ENCODE assay signal across 8 cellular contexts in the genomic region with DNA sequence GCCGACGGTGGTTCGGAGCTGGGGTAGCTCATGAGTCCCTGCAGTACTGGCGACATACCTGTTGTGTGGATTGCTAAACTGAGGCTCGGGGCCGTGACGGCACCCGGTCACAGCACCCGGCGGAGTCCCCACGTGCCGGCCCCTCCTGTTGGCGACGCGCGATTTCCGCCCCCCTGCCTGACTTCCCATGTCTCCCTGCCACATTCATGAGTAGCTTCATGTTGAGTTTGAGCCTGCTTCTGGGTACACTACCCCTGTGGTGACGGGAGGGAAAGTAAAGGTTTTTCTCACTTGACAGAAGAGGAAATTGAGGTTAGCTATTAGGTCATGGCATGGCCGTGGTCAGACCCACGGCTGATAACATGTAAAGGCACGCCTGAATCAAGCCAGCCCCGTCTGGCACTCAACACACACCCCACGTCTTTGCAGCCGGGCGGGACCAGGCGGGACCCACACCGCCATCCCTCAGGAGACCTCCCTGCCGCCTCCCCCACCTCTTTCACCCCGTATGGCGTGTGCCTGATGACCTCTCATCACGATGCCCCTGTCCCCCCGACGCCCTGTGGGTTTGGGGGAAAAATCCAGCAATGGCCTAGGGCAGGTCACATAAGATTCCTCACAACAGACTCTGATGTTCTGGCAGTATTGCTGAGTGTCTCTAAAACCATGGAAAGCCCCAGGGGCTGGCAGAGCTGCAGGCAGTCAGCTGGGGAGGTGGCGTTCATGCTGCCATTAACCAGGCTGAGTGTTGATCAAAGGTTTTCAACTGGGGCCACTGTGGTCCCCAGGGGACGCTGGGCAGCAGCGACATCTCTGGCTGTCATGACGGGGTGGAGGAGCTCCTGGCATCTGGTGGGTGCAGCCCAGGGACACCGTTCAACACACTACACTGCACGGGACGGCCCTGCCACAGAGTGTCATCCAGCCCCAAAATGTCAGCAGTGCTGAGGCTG. TPM values are rescaled to one million over a fixed set of nuclear protein-coding genes. Genes with fewer than 3 reads are reported as not detected.
DNase-seq lines count a peak whose midpoint lies in the region; ATAC-seq and TF ChIP-seq lines count a peak whose summit lies in the region.

No MANE protein-coding gene starts in this region.

- H3K27ac Mint-ChIP-seq in CD8-positive, alpha-beta memory T cell, result peak overlapping the region in 1 of 8 donors; percentile 98

- peaks cover 0 to 4% (median 0%) of the 10 kb centered on the region in 5 donors for H3K9me3 Mint-ChIP-seq in CD8-positive, alpha-beta memory T cell

- ATAC-seq in GM19463 (IDR thresholded peaks at IDR 0.05; ENCODE audit: unreplicated experiment) (peak; percentile 79), HG03432 (IDR thresholded peaks at IDR 0.05; ENCODE audit: unreplicated experiment) (peak; percentile 80), SK-N-SH treated with all-trans-retinoic acid at 6 μM for 48 hours (no peak)

- peak overlapping the region; percentile 21 for H3K27ac ChIP-seq in CD8-positive, alpha-beta memory T cell (ENCODE audit: low read depth, low read length)

- TF ChIP-seq CTCF in foreskin fibroblast (IDR thresholded peaks at IDR 0.05; ENCODE audit: low read depth, low read length), result no peak

- peaks cover 20 to 36% (median 34%) of the 10 kb centered on the region in 3 donors for H3K4me1 Mint-ChIP-seq in CD8-positive, alpha-beta memory T cell

- POLR2A ChIA-PET in CD8-positive, alpha-beta memory T cell (lab: Charles Lee), result no interaction called here

- H3K27me3 Mint-ChIP-seq in CD8-positive, alpha-beta memory T cell, result no peaks in the 10 kb centered on the region

- CTCF ChIA-PET in CD8-positive, alpha-beta memory T cell (lab: Charles Lee), result no interaction called here

- H3K4me3 Mint-ChIP-seq in CD8-positive, alpha-beta memory T cell, result peak overlapping the region in 4 of 7 donors; percentile 9 to 71 (median 44)

- H3K27me3 ChIP-seq in CD8-positive, alpha-beta memory T cell (ENCODE audit: insufficient read depth, low read length, poor library complexity, severe bottlenecking), result no peaks in the 10 kb centered on the region

- peaks cover 15% of the 10 kb centered on the region for H3K4me1 ChIP-seq in CD8-positive, alpha-beta memory T cell (ENCODE audit: insufficient read depth, low read length)

- H3K36me3 Mint-ChIP-seq in CD8-positive, alpha-beta memory T cell, result peaks cover 0 to 42% (median 12%) of the 10 kb centered on the region in 3 donors

- DNase-seq in CD8-positive, alpha-beta memory T cell, result peak; percentile 41 to 79 (median 63)
- DNase-seq in activated T-cell treated with anti-CD3 and anti-CD28 coated beads, Interleukin-2, amount 50 U/mL, for 48 hours, result peak; percentile 22 to 27
- DNase-seq in NCI-H1417 (lab: John Stamatoyannopoulos, UW), result no peak
- DNase-seq in foreskin fibroblast, result no peak
- no peak for DNase-seq in DMS114 treated with DMSO at 0.1 percent for 48 hours (lab: John Stamatoyannopoulos, UW; ENCODE audit: unreplicated experiment)

- H3K36me3 ChIP-seq in CD8-positive, alpha-beta memory T cell (ENCODE audit: insufficient read depth, low read length), result peaks cover 7% of the 10 kb centered on the region

- no peaks in the 10 kb centered on the region for H3K9me3 ChIP-seq in CD8-positive, alpha-beta memory T cell (ENCODE audit: low read length)

- no peak overlapping the region for H3K4me3 ChIP-seq in CD8-positive, alpha-beta memory T cell (ENCODE audit: low read length)
- H3K4me3 ChIP-seq in foreskin fibroblast (ENCODE audit: low read depth in 1 of 2, low read length in 2 of 2), result no peak overlapping the region

TF ChIP-seq in SK-N-SH treated with all-trans-retinoic acid at 6 μM for 48 hours, 23 proteins besides CTCF, POLR2A, EP300 and RAD21:
- TF ChIP-seq CSDC2 (CRISPR knock-in tag; IDR thresholded peaks at IDR 0.05) (no peak), ZC3H10 (CRISPR knock-in tag; IDR thresholded peaks at IDR 0.05) (no peak), ZFP30 (CRISPR knock-in tag; IDR thresholded peaks at IDR 0.05) (no peak)
- TF ChIP-seq, protein P1, sequence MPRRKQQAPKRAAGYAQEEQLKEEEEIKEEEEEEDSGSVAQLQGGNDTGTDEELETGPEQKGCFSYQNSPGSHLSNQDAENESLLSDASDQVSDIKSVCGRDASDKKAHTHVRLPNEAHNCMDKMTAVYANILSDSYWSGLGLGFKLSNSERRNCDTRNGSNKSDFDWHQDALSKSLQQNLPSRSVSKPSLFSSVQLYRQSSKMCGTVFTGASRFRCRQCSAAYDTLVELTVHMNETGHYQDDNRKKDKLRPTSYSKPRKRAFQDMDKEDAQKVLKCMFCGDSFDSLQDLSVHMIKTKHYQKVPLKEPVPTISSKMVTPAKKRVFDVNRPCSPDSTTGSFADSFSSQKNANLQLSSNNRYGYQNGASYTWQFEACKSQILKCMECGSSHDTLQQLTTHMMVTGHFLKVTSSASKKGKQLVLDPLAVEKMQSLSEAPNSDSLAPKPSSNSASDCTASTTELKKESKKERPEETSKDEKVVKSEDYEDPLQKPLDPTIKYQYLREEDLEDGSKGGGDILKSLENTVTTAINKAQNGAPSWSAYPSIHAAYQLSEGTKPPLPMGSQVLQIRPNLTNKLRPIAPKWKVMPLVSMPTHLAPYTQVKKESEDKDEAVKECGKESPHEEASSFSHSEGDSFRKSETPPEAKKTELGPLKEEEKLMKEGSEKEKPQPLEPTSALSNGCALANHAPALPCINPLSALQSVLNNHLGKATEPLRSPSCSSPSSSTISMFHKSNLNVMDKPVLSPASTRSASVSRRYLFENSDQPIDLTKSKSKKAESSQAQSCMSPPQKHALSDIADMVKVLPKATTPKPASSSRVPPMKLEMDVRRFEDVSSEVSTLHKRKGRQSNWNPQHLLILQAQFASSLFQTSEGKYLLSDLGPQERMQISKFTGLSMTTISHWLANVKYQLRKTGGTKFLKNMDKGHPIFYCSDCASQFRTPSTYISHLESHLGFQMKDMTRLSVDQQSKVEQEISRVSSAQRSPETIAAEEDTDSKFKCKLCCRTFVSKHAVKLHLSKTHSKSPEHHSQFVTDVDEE (CRISPR knock-in tag; IDR thresholded peaks at IDR 0.05), result no peak
- TF ChIP-seq, protein P2, sequence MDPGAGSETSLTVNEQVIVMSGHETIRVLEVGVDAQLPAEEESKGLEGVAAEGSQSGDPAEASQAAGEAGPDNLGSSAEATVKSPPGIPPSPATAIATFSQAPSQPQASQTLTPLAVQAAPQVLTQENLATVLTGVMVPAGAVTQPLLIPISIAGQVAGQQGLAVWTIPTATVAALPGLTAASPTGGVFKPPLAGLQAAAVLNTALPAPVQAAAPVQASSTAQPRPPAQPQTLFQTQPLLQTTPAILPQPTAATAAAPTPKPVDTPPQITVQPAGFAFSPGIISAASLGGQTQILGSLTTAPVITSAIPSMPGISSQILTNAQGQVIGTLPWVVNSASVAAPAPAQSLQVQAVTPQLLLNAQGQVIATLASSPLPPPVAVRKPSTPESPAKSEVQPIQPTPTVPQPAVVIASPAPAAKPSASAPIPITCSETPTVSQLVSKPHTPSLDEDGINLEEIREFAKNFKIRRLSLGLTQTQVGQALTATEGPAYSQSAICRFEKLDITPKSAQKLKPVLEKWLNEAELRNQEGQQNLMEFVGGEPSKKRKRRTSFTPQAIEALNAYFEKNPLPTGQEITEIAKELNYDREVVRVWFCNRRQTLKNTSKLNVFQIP (CRISPR knock-in tag; IDR thresholded peaks at IDR 0.05; ENCODE audit: borderline replicate concordance, low read depth), result no peak
- TF ChIP-seq, protein P3, sequence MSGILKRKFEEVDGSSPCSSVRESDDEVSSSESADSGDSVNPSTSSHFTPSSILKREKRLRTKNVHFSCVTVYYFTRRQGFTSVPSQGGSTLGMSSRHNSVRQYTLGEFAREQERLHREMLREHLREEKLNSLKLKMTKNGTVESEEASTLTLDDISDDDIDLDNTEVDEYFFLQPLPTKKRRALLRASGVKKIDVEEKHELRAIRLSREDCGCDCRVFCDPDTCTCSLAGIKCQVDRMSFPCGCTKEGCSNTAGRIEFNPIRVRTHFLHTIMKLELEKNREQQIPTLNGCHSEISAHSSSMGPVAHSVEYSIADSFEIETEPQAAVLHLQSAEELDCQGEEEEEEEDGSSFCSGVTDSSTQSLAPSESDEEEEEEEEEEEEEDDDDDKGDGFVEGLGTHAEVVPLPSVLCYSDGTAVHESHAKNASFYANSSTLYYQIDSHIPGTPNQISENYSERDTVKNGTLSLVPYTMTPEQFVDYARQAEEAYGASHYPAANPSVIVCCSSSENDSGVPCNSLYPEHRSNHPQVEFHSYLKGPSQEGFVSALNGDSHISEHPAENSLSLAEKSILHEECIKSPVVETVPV (CRISPR knock-in tag; IDR thresholded peaks at IDR 0.05), result no peak

RNA-seq across cellular contexts. Expression of a gene that starts 29.2 kb away (rescaled TPM):
- 10 to 100 TPM; 47.1 to 50.1 TPM for total RNA-seq in CD8-positive, alpha-beta memory T cell
- polyA plus RNA-seq in CD8-positive, alpha-beta memory T cell, result 302 TPM

RNA-seq across cellular contexts. Expression of a gene that starts 55.1 kb away (rescaled TPM):
- total RNA-seq in CD8-positive, alpha-beta memory T cell, result 10 to 100 TPM; 26.1 to 26.5 TPM
- polyA plus RNA-seq in CD8-positive, alpha-beta memory T cell, result 47.9 TPM

Comparison
In these comparisons a context has a peak if more than half of its experiments do, and no peak if none do; other contexts are left out.
1. DNase-seq: peak in CD8-positive, alpha-beta memory T cell (5 of 5) and activated T-cell treated with anti-CD3 and anti-CD28 coated beads, Interleukin-2, amount 50 U/mL, for 48 hours (2 of 2); none in NCI-H1417 (0 of 3), foreskin fibroblast (0 of 2) and DMS114 treated with DMSO at 0.1 percent for 48 hours (single experiment).